In genomic region chr5:125023673-125024072, GRCh38 we compare ENCODE assay signal across 1 cellular context.
TF ChIP-seq lines count a peak whose summit lies in the region.

No MANE protein-coding gene starts in this region.

TF ChIP-seq in HepG2, 621 proteins besides CTCF, POLR2A, EP300 and RAD21 (continued from another document):
- TF ChIP-seq ZNF891 (CRISPR knock-in tag; IDR thresholded peaks at IDR 0.05): no peak
- no peak for TF ChIP-seq POLR2AphosphoS5 (IDR thresholded peaks at IDR 0.05; ENCODE audit: low read depth, low read length)
- no peak for TF ChIP-seq HIVEP1 (CRISPR knock-in tag; IDR thresholded peaks at IDR 0.05)
- TF ChIP-seq SAP130 (CRISPR knock-in tag; IDR thresholded peaks at IDR 0.05; ENCODE audit: low read depth): no peak
- TF ChIP-seq FOXK2 (IDR thresholded peaks at IDR 0.05): no peak
- no peak for TF ChIP-seq WIZ (CRISPR knock-in tag; IDR thresholded peaks at IDR 0.05)
- no peak for TF ChIP-seq HNF4G (IDR thresholded peaks at IDR 0.05; ENCODE audit: borderline replicate concordance, low read depth, low read length)
- TF ChIP-seq HNF4G (CRISPR knock-in tag; IDR thresholded peaks at IDR 0.05; ENCODE audit: borderline replicate concordance, low read depth): no peak
- TF ChIP-seq ATF3 (CRISPR knock-in tag; IDR thresholded peaks at IDR 0.05): no peak
- TF ChIP-seq SRY (CRISPR knock-in tag; IDR thresholded peaks at IDR 0.05): no peak
TF ChIP-seq in HepG2: peak in this region for 0.
